ENCODE assay signal across 1 cellular context in genomic region chr6:44074383-44075136, GRCh38.
A peak's percentile ranks its signal among the peaks of the same experiment; 100 is the strongest.
TF ChIP-seq lines count a peak whose summit lies in the region.

No MANE protein-coding gene starts in this region.

TF ChIP-seq in HepG2, 621 proteins besides CTCF, POLR2A, EP300 and RAD21 (continued from another document and continues in another):
- TF ChIP-seq ZBTB43 (CRISPR knock-in tag; conservative IDR thresholded peaks at IDR 0.05): 0 out of 2 replicates have a peak, but pooled peaks have one; percentile 39
- peak; percentile 90 for TF ChIP-seq SMC3 (IDR thresholded peaks at IDR 0.05; ENCODE audit: low read length)
- no peak for TF ChIP-seq PBX2 (CRISPR knock-in tag; IDR thresholded peaks at IDR 0.05)
- peak; percentile 65; the same call in 1 of the 2 replicates for TF ChIP-seq SMAD3 (CRISPR knock-in tag; IDR thresholded peaks at IDR 0.05)
- 0 out of 2 replicates have a peak, but pooled peaks have one; percentile 3 for TF ChIP-seq ZNF501 (CRISPR knock-in tag; IDR thresholded peaks at IDR 0.05)
- no peak for TF ChIP-seq MTF1 (CRISPR knock-in tag; IDR thresholded peaks at IDR 0.05)
- TF ChIP-seq KLF16 (CRISPR knock-in tag; IDR thresholded peaks at IDR 0.05): peak in 1 of 2 experiments; percentile 55; a peak in 1 of 4 replicates
- no peak for TF ChIP-seq RORA (CRISPR knock-in tag; IDR thresholded peaks at IDR 0.05)
- peak; percentile 97 for TF ChIP-seq XRCC5 (optimal IDR thresholded peaks at IDR 0.05; ENCODE audit: low read length)
- TF ChIP-seq ZNF503 (CRISPR knock-in tag; IDR thresholded peaks at IDR 0.05): peak; percentile 70; the same call in 1 of the 2 replicates
- peak; percentile 93 for TF ChIP-seq ZNF331 (CRISPR knock-in tag; IDR thresholded peaks at IDR 0.05)
- no peak for TF ChIP-seq TOE1 (CRISPR knock-in tag; IDR thresholded peaks at IDR 0.05)
- TF ChIP-seq ZNF883 (CRISPR knock-in tag; IDR thresholded peaks at IDR 0.05; ENCODE audit: not compliant biosample characterization): peak; percentile 39
- no peak for TF ChIP-seq FOSL1 (CRISPR knock-in tag; IDR thresholded peaks at IDR 0.05; ENCODE audit: borderline replicate concordance)
- TF ChIP-seq BRF2 (CRISPR knock-in tag; IDR thresholded peaks at IDR 0.05): no peak
- peak; percentile 18; the same call in 1 of the 2 replicates for TF ChIP-seq ZSCAN9 (CRISPR knock-in tag; IDR thresholded peaks at IDR 0.05; ENCODE audit: borderline replicate concordance)
- TF ChIP-seq THAP11 (CRISPR knock-in tag; IDR thresholded peaks at IDR 0.05): peak; percentile 57
- no peak for TF ChIP-seq THYN1 (CRISPR knock-in tag; IDR thresholded peaks at IDR 0.05; ENCODE audit: borderline replicate concordance, low read depth)
- TF ChIP-seq ZNF629 (CRISPR knock-in tag; conservative IDR thresholded peaks at IDR 0.05): peak; percentile 78
- TF ChIP-seq ZSCAN25 (CRISPR knock-in tag; IDR thresholded peaks at IDR 0.05): peak; percentile 47
- no peak for TF ChIP-seq HMGXB3 (CRISPR knock-in tag; IDR thresholded peaks at IDR 0.05; ENCODE audit: borderline replicate concordance)
- 0 out of 2 replicates have a peak, but pooled peaks have one; percentile 52 for TF ChIP-seq HMG20B (CRISPR knock-in tag; conservative IDR thresholded peaks at IDR 0.05)
- no peak; the same call in 1 of the 2 replicates for TF ChIP-seq ZNF777 (CRISPR knock-in tag; IDR thresholded peaks at IDR 0.05)
- TF ChIP-seq SNAPC5 (CRISPR knock-in tag; IDR thresholded peaks at IDR 0.05; ENCODE audit: borderline replicate concordance): no peak
- peak; percentile 34; the same call in 1 of the 2 replicates for TF ChIP-seq HMG20A (CRISPR knock-in tag; IDR thresholded peaks at IDR 0.05; ENCODE audit: borderline replicate concordance)
- TF ChIP-seq HMGXB4 (CRISPR knock-in tag; IDR thresholded peaks at IDR 0.05; ENCODE audit: borderline replicate concordance in 1 of 2, low read depth in 1 of 2): peak; percentile 88 to 97
- peak; percentile 61; the same call in 1 of the 2 replicates for TF ChIP-seq ATF1 (CRISPR knock-in tag; IDR thresholded peaks at IDR 0.05)
- TF ChIP-seq RFX5 (IDR thresholded peaks at IDR 0.05; ENCODE audit: low read depth, low read length): peak; percentile 16; the same call in 1 of the 2 replicates
- peak; percentile 65 for TF ChIP-seq ZNF563 (CRISPR knock-in tag; IDR thresholded peaks at IDR 0.05)
- TF ChIP-seq ZBTB7A (CRISPR knock-in tag; IDR thresholded peaks at IDR 0.05): peak; percentile 73; the same call in 1 of the 2 replicates
- peak; percentile 75; the same call in 1 of the 2 replicates for TF ChIP-seq KDM2A (CRISPR knock-in tag; IDR thresholded peaks at IDR 0.05; ENCODE audit: borderline replicate concordance, low read depth)
- TF ChIP-seq ZSCAN22 (CRISPR knock-in tag; IDR thresholded peaks at IDR 0.05): peak; percentile 17; the same call in 1 of the 2 replicates
- TF ChIP-seq ZMYM3 (CRISPR knock-in tag; IDR thresholded peaks at IDR 0.05): peak; percentile 93
- TF ChIP-seq ESRRA (CRISPR knock-in tag; IDR thresholded peaks at IDR 0.05; ENCODE audit: low read depth): no peak; the same call in 1 of the 2 replicates
- TF ChIP-seq FOSL2 (CRISPR knock-in tag; IDR thresholded peaks at IDR 0.05): peak; percentile 54; the same call in 1 of the 2 replicates
- 0 out of 2 replicates have a peak, but pooled peaks have one; percentile 54 for TF ChIP-seq SALL2 (CRISPR knock-in tag; IDR thresholded peaks at IDR 0.05)
- no peak for TF ChIP-seq ZBTB40 (IDR thresholded peaks at IDR 0.05)
- TF ChIP-seq ZBTB40 (CRISPR knock-in tag; IDR thresholded peaks at IDR 0.05): peak; percentile 11; the same call in 1 of the 2 replicates
- TF ChIP-seq YEATS4 (CRISPR knock-in tag; IDR thresholded peaks at IDR 0.05; ENCODE audit: borderline replicate concordance): peak; percentile 71; the same call in 1 of the 2 replicates
- TF ChIP-seq NFYB (CRISPR knock-in tag; IDR thresholded peaks at IDR 0.05): 0 out of 2 replicates have a peak, but pooled peaks have one; percentile 31
- TF ChIP-seq POLR2AphosphoS5 (IDR thresholded peaks at IDR 0.05; ENCODE audit: low read depth, low read length): peak; percentile 75
